8 cellular contexts compared by ENCODE assay signal in the genomic region with DNA sequence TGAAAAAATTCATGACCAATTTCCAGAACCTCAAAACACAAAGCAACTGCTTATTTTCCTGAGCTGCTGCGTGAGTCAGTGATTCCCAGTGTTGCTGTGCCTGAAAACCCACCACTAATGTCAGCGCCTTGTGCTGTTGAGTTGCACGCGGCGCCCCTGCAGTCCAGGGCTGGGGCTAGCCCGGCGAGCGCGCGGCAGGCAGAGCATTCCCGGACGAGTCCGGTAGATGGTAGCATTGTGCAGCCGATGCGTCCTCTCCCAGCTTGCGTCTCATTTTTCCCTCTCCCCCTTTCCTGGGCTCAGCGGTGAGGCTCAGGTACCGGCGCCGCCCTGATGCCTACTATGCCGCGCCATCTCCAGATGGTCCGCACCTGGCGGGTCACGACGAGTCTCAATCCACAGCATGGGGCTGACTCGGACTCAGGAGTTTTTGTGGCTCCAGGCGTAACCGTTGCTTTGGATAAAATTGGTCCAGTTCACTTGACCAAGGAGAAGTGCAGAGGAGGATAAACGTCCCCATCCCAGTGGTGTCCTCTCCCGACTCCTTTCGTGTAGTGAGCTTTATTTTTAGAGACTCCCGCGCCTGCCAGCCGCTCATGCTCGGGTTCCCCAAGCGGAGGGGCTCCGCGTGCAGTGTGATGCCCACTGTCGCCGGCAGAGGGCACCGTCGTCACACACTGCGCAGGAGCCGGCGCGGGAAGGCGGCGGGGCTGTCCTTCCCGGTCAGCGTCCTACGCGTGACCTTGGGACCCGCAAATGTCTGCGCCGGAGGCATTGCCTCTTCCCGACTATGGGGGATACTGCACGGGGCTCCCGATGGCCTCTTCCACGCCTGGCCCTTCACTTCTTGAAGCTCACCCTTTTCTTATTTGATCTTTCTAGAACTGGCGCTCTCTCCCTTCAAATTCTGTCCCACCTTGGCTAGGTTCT.
DNase-seq lines count a peak whose midpoint lies in the region; ATAC-seq lines count a peak whose summit lies in the region.

No MANE protein-coding gene starts in this region.

- peak; percentile 95 for ATAC-seq in HG03039 (IDR thresholded peaks at IDR 0.05; ENCODE audit: unreplicated experiment)

- no peaks in the 10 kb centered on the region for H3K36me3 ChIP-seq in iPS-18a (ENCODE audit: control insufficient read depth, low read depth, low read length)

- DNase-seq in SIG-M5 treated with dmso at 0.1 percent for 504 hours (lab: John Stamatoyannopoulos, UW; ENCODE audit: unreplicated experiment) (peak; percentile 60), SIG-M5 (lab: John Stamatoyannopoulos, UW) (no peak), NCI-H2029 treated with DMSO at 0.1 percent for 48 hours (lab: John Stamatoyannopoulos, UW) (peak; percentile 39), UCSD-AML1 (lab: John Stamatoyannopoulos, UW; ENCODE audit: unreplicated experiment) (peak; percentile 77), brain pericyte (ENCODE audit: low read depth, low spot score) (peak; percentile 57), skeletal muscle cell (ENCODE audit: low read depth) (peak; percentile 57)

- H3K4me3 ChIP-seq in iPS-18a (ENCODE audit: low read length), result peak overlapping the region; percentile 79
- H3K4me3 ChIP-seq in skeletal muscle cell (ENCODE audit: low read depth, low read length), result peak overlapping the region; percentile 75

- no peak overlapping the region for H3K27ac ChIP-seq in iPS-18a (ENCODE audit: low read length)

- peak overlapping the region; percentile 68 for H3K9ac ChIP-seq in iPS-18a (ENCODE audit: low read length)

- H3K4me1 ChIP-seq in iPS-18a (ENCODE audit: control insufficient read depth, low read depth, low read length), result peaks cover 7% of the 10 kb centered on the region

- H3K9me3 ChIP-seq in iPS-18a (ENCODE audit: control insufficient read depth, low read depth, low read length), result peaks cover 6% of the 10 kb centered on the region

- peaks cover 15% of the 10 kb centered on the region for H3K27me3 ChIP-seq in iPS-18a (ENCODE audit: control insufficient read depth, insufficient read depth, low read length)
